In the genomic region with DNA sequence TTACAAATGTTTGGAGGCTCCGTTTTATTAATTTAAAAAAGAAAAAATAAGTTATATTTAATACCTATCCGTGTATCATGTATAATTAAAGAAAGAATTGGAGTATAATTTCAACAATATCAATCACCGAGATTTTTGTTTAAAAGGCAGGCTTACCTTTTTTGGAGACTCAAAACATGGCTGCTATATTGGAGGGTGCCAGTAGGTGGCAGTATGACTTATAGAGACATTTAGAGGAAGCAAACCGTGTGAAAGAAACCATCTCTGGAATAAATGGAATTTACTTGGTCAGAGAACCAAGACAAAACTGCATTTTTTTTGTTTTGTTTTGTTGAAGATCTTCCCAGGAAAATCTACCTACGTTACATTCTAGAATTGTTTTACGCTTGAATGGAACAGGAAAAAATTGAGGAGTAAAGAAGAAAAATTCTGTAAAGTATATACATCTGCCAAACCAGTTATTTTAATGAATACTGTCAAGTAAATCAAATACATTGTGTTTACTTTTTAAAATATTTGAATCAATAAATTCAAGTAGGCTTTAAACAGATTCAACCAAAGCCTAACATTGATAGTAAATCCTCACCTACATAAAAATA, we compare ENCODE assay signal across 8 cellular contexts.
DNase-seq lines count a peak whose midpoint lies in the region; ATAC-seq, FAIRE-seq and TF ChIP-seq lines count a peak whose summit lies in the region.

No MANE protein-coding gene starts in this region.

- TF ChIP-seq CTCF in AG09309 (IDR thresholded peaks at IDR 0.05; ENCODE audit: control insufficient read depth, insufficient read depth, low read depth, low read length, missing control alignments) = peak; percentile 71

- H3K4me1 Mint-ChIP-seq in activated naive CD4-positive, alpha-beta T cell treated with anti-CD3 and anti-CD28 coated beads, Interleukin-2, amount 50 U/mL, for 24 hours = peaks cover 3% of the 10 kb centered on the region

- H3K27ac Mint-ChIP-seq in activated naive CD4-positive, alpha-beta T cell treated with anti-CD3 and anti-CD28 coated beads, Interleukin-2, amount 50 U/mL, for 24 hours = peak overlapping the region; percentile 30

- DNase-seq in AG09309 (ENCODE audit: low read depth) (peak; percentile 17), GM19239 (ENCODE audit: insufficient read length, low spot score) (no peak), SK-MEL-5 (ENCODE audit: low read depth, low spot score) (peak; percentile 72), hippocampal formation (lab: John Stamatoyannopoulos, UW) (peak; percentile 5 to 10), NCI-H510A (lab: John Stamatoyannopoulos, UW) (no peak)
- peak; percentile 71 for DNase-seq in stimulated activated CD4-positive, alpha-beta T cell treated with anti-CD3 and anti-CD28 coated beads, Interleukin-4, amount 100 ng/mL, for 24 hours

- FAIRE-seq in GM19239 (lab: Jason Lieb, UNC) = peak; percentile 59

- H3K4me3 Mint-ChIP-seq in activated naive CD4-positive, alpha-beta T cell treated with anti-CD3 and anti-CD28 coated beads, Interleukin-2, amount 50 U/mL, for 24 hours = no peak overlapping the region

- H3K9me3 Mint-ChIP-seq in activated naive CD4-positive, alpha-beta T cell treated with anti-CD3 and anti-CD28 coated beads, Interleukin-2, amount 50 U/mL, for 24 hours = no peaks in the 10 kb centered on the region

- H3K4me3 ChIP-seq in AG09309 (ENCODE audit: control insufficient read depth, low read depth, low read length) = no peak overlapping the region

- peaks cover 7% of the 10 kb centered on the region for H3K27me3 Mint-ChIP-seq in activated naive CD4-positive, alpha-beta T cell treated with anti-CD3 and anti-CD28 coated beads, Interleukin-2, amount 50 U/mL, for 24 hours

- no peak for ATAC-seq in GM21423 (IDR thresholded peaks at IDR 0.05; ENCODE audit: unreplicated experiment)

- no peaks in the 10 kb centered on the region for H3K36me3 Mint-ChIP-seq in activated naive CD4-positive, alpha-beta T cell treated with anti-CD3 and anti-CD28 coated beads, Interleukin-2, amount 50 U/mL, for 24 hours

- in situ Hi-C loops in SK-MEL-5 (cut with HindIII; ENCODE audit: low pct_unique_long_range_greater_than_20kb, low sequenced_read_pairs) = no loop called here

Comparison
In these comparisons a context has a peak if more than half of its experiments do, and no peak if none do; other contexts are left out.
1. DNase-seq: peak in AG09309 (single experiment), SK-MEL-5 (single experiment), hippocampal formation (2 of 2) and stimulated activated CD4-positive, alpha-beta T cell treated with anti-CD3 and anti-CD28 coated beads, Interleukin-4, amount 100 ng/mL, for 24 hours (single experiment); none in GM19239 (single experiment) and NCI-H510A (single experiment).